In the genomic region with DNA sequence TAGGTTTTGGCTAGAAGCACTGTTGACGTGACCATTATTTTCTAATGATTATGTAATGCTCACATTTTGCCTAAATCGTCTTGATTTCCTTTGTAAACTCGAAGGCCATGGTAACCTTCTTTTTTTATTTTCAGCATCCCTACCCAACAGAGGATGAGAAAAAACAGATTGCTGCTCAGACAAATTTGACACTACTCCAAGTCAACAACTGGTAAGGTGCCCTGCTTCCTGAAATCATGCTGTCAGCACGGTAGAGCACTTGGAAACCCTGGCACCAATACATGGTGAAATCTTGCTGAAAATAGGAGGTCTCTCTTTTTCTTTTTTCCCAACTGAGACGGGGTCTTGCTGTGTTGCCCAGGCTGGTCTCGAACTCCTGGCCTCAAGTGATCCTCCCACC, we compare ENCODE assay signal across 15 cellular contexts. TPM values are rescaled to one million over a fixed set of nuclear protein-coding genes. Genes with fewer than 3 reads are reported as not detected.
"Had no signal": no experiment of that assay in that cellular context is flagged by ENCODE, and none has a peak within 500 bp of the region (broad histone marks: within the 10 kb centered on the region; RNA-seq: fewer than 3 reads in every experiment).

No MANE protein-coding gene starts in this region.

- ATAC-seq: activated T-cell treated with anti-CD3 and anti-CD28 coated beads, Interleukin-2, amount 50 U/mL, for 4 hours; gastrocnemius medialis; left lung; stimulated activated naive CD8-positive, alpha-beta T cell treated with anti-CD3 and anti-CD28 coated beads, Interleukin-15, Interleukin-2, amounts not matched to agents 100 U/mL and 50 U/mL, for 24 hours had no signal

- H3K4me1 Mint-ChIP-seq: activated CD4-positive, alpha-beta memory T cell treated with anti-CD3 and anti-CD28 coated beads, Interleukin-2, amount 10 ng/mL, durations not matched to agents 7 days and 5 days; brain had no signal

- H3K9me3 Mint-ChIP-seq: activated B cell treated with CpG ODN at 0.5 μM for 24 hours; activated CD4-positive, alpha-beta memory T cell treated with anti-CD3 and anti-CD28 coated beads, Interleukin-2, amount 10 ng/mL, durations not matched to agents 7 days and 5 days; activated naive CD4-positive, alpha-beta T cell treated with anti-CD3 and anti-CD28 coated beads for 36 hours; activated T-cell treated with anti-CD3 and anti-CD28 coated beads, Interleukin-2, amount 50 U/mL, for 4 hours; brain had no signal

- H3K27ac ChIP-seq: coronary artery, gastrocnemius medialis, heart left ventricle, left lung had no signal

- H3K27me3 ChIP-seq: gastrocnemius medialis, heart left ventricle, left lung had no signal

- H3K4me3 Mint-ChIP-seq: activated B cell treated with CpG ODN at 0.5 μM for 24 hours; activated CD4-positive, alpha-beta memory T cell treated with anti-CD3 and anti-CD28 coated beads, Interleukin-2, amount 10 ng/mL, durations not matched to agents 7 days and 5 days; activated naive CD4-positive, alpha-beta T cell treated with anti-CD3 and anti-CD28 coated beads for 36 hours; activated T-cell treated with anti-CD3 and anti-CD28 coated beads, Interleukin-2, amount 50 U/mL, for 4 hours; brain had no signal

- DNase-seq: activated B cell treated with CpG ODN at 0.5 μM for 24 hours; activated CD4-positive, alpha-beta memory T cell treated with anti-CD3 and anti-CD28 coated beads, Interleukin-2, amount 10 ng/mL, durations not matched to agents 7 days and 5 days; activated CD4-positive, alpha-beta T cell treated with anti-CD3 and anti-CD28 coated beads for 4 hours; activated naive CD4-positive, alpha-beta T cell treated with anti-CD3 and anti-CD28 coated beads for 36 hours; activated T-cell treated with anti-CD3 and anti-CD28 coated beads, Interleukin-2, amount 50 U/mL, for 4 hours; gastrocnemius medialis; heart left ventricle; left lung; occipital lobe; stimulated activated naive CD8-positive, alpha-beta T cell treated with anti-CD3 and anti-CD28 coated beads, Interleukin-15, Interleukin-2, amounts not matched to agents 100 U/mL and 50 U/mL, for 24 hours; trophoblast cell had no signal

- H3K9me3 ChIP-seq: gastrocnemius medialis, heart left ventricle, left lung had no signal

- H3K4me3 ChIP-seq: coronary artery, gastrocnemius medialis, heart left ventricle, left lung had no signal

- H3K27ac Mint-ChIP-seq: activated B cell treated with CpG ODN at 0.5 μM for 24 hours; activated CD4-positive, alpha-beta memory T cell treated with anti-CD3 and anti-CD28 coated beads, Interleukin-2, amount 10 ng/mL, durations not matched to agents 7 days and 5 days; activated naive CD4-positive, alpha-beta T cell treated with anti-CD3 and anti-CD28 coated beads for 36 hours; progenitor cell of endocrine pancreas had no signal

- H3K4me1 ChIP-seq: gastrocnemius medialis, heart left ventricle, left lung had no signal

- H3K27me3 Mint-ChIP-seq: activated B cell treated with CpG ODN at 0.5 μM for 24 hours; activated CD4-positive, alpha-beta memory T cell treated with anti-CD3 and anti-CD28 coated beads, Interleukin-2, amount 10 ng/mL, durations not matched to agents 7 days and 5 days; brain; progenitor cell of endocrine pancreas had no signal

RNA-seq across cellular contexts. Expression of gene CBS, which starts 50.9 kb away (rescaled TPM):
- total RNA-seq: mononuclear cell had no signal
